Comparison of ENCODE assay signal across 30 cellular contexts in the genomic region with DNA sequence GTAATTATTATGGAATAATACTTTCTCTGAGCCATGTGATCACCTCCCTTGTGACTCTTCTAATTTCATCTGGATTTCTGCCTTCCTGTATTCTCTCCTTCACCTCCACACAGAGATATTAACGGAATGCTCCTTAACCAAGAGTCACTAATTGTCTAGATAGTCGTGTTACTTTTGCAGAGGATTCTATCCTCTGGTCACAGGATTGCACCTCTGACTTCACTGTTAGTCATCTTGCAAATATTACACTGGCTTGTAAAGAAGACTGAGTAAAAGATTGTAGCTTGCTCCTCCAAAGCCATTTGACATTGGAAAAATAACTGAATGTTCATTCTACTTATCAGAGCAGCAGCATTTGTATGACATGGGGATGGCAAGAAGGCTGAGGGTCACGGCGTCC.
DNase-seq lines count a peak whose midpoint lies in the region.
"Had no signal": no experiment of that assay in that cellular context is flagged by ENCODE, and none has a peak within 500 bp of the region (broad histone marks: within the 10 kb centered on the region; RNA-seq: fewer than 3 reads in every experiment).

No MANE protein-coding gene starts in this region.

- H3K79me1 ChIP-seq in trophoblast cell (ENCODE audit: low read length): no peaks in the 10 kb centered on the region

- H3K23ac ChIP-seq in trophoblast cell (ENCODE audit: low read length): no peak overlapping the region

- no peak overlapping the region for H3K4me3 Mint-ChIP-seq in activated naive CD8-positive, alpha-beta T cell treated with anti-CD3 and anti-CD28 coated beads for 36 hours
- H3K4me3 Mint-ChIP-seq: activated CD4-positive, alpha-beta memory T cell treated with anti-CD3 and anti-CD28 coated beads for 36 hours; mesothelial cell of epicardium; naive thymus-derived CD4-positive, alpha-beta T cell; stimulated activated naive CD8-positive, alpha-beta T cell treated with anti-CD3 and anti-CD28 coated beads, Interleukin-15, Interleukin-2, amounts not matched to agents 100 ng/mL and 50 ng/mL, for 24 hours had no signal

- WGBS in trophoblast cell (ENCODE audit: extremely low coverage, insufficient coverage, insufficient read length): no CpG with 5 or more reads among the region's 4 CpGs

- no peaks in the 10 kb centered on the region for H3K9me3 Mint-ChIP-seq in activated naive CD8-positive, alpha-beta T cell treated with anti-CD3 and anti-CD28 coated beads for 36 hours
- H3K9me3 Mint-ChIP-seq: activated CD4-positive, alpha-beta memory T cell treated with anti-CD3 and anti-CD28 coated beads for 36 hours; mesothelial cell of epicardium; stimulated activated naive CD8-positive, alpha-beta T cell treated with anti-CD3 and anti-CD28 coated beads, Interleukin-15, Interleukin-2, amounts not matched to agents 100 ng/mL and 50 ng/mL, for 24 hours had no signal

- H3K4me1 ChIP-seq in trophoblast cell (ENCODE audit: control insufficient read depth in 1 of 2, insufficient read depth in 2 of 2, low read length in 2 of 2): peaks cover 0 to 4% of the 10 kb centered on the region in 2 experiments
- H3K4me1 ChIP-seq: A549, adrenal gland, BLaER1, testis had no signal

- no peak overlapping the region for H3K9ac ChIP-seq in trophoblast cell (ENCODE audit: low read length)
- H3K9ac ChIP-seq: BLaER1 had no signal

- no peak overlapping the region for H3K4ac ChIP-seq in trophoblast cell (ENCODE audit: low read depth, low read length)

- H2AFZ ChIP-seq in trophoblast cell (ENCODE audit: insufficient read depth, low read length, poor library complexity): no peak overlapping the region

- no peaks in the 10 kb centered on the region for H3K27me3 Mint-ChIP-seq in activated naive CD8-positive, alpha-beta T cell treated with anti-CD3 and anti-CD28 coated beads for 36 hours
- H3K27me3 Mint-ChIP-seq: activated CD4-positive, alpha-beta memory T cell treated with anti-CD3 and anti-CD28 coated beads for 36 hours; naive thymus-derived CD4-positive, alpha-beta T cell; stimulated activated naive CD8-positive, alpha-beta T cell treated with anti-CD3 and anti-CD28 coated beads, Interleukin-15, Interleukin-2, amounts not matched to agents 100 ng/mL and 50 ng/mL, for 24 hours had no signal

- no peak overlapping the region for H3K18ac ChIP-seq in trophoblast cell (ENCODE audit: low read length)

- no peak overlapping the region for H3K14ac ChIP-seq in trophoblast cell (ENCODE audit: low read length)

- H4K12ac ChIP-seq in trophoblast cell (ENCODE audit: low read depth, low read length): no peak overlapping the region

- H3K4me3 ChIP-seq in trophoblast cell (ENCODE audit: low read depth, low read length): no peak overlapping the region
- H3K4me3 ChIP-seq: A549, adrenal gland, BLaER1, testis had no signal

- no peak overlapping the region for H3K4me2 ChIP-seq in trophoblast cell (ENCODE audit: low read length)
- H3K4me2 ChIP-seq: A549, BLaER1 had no signal

- no peak overlapping the region for H2AK5ac ChIP-seq in trophoblast cell (ENCODE audit: low read length)

- H4K8ac ChIP-seq in trophoblast cell (ENCODE audit: low read depth, low read length): no peak overlapping the region

- H3K36me3 Mint-ChIP-seq in activated naive CD8-positive, alpha-beta T cell treated with anti-CD3 and anti-CD28 coated beads for 36 hours: no peaks in the 10 kb centered on the region
- H3K36me3 Mint-ChIP-seq: activated CD4-positive, alpha-beta memory T cell treated with anti-CD3 and anti-CD28 coated beads for 36 hours; mesothelial cell of epicardium; naive thymus-derived CD4-positive, alpha-beta T cell had no signal

- no peak overlapping the region for H2BK12ac ChIP-seq in trophoblast cell (ENCODE audit: low read length)

- peaks cover 3% of the 10 kb centered on the region for H3K4me1 Mint-ChIP-seq in activated naive CD8-positive, alpha-beta T cell treated with anti-CD3 and anti-CD28 coated beads for 36 hours

- DNase-seq in AG08395 (ENCODE audit: low spot score) (peak; percentile 10), HT1080 (ENCODE audit: low read depth) (peak; percentile 49), astrocyte of the hippocampus (ENCODE audit: low read depth, low spot score) (peak; percentile 1), iris pigment epithelial cell (ENCODE audit: low read depth) (peak; percentile 14), dermis blood vessel endothelial cell (no peak), trophoblast cell (no peak), GF-D8 (lab: John Stamatoyannopoulos, UW) (no peak)
- DNase-seq in activated naive CD8-positive, alpha-beta T cell treated with anti-CD3 and anti-CD28 coated beads for 36 hours: no peak
- DNase-seq: activated CD4-positive, alpha-beta memory T cell treated with anti-CD3 and anti-CD28 coated beads for 36 hours; activated CD4-positive, CD25-positive, alpha-beta regulatory T cell treated with anti-CD3 and anti-CD28 coated beads, Interleukin-2, amount 50 U/mL, for 72 hours; activated naive CD4-positive, alpha-beta T cell treated with Interleukin-2 at 50 U/mL for 16 hours; adrenal gland; effector CD4-positive, alpha-beta T cell; HCEC 1CT; head of caudate nucleus; islet precursor cell; naive thymus-derived CD4-positive, alpha-beta T cell; NCI-H1048; NCI-H1694; NCI-H446 treated with DMSO at 0.1 percent for 48 hours; NCI-H82; right cardiac atrium; stimulated activated CD4-positive, alpha-beta T cell treated with anti-CD3 and anti-CD28 coated beads, Interleukin-1b, Interleukin-23, amount 100 ng/mL, for 48 hours; testis had no signal

- H2BK5ac ChIP-seq in trophoblast cell (ENCODE audit: low read depth, low read length, poor library complexity): no peak overlapping the region

- no peaks in the 10 kb centered on the region for H3K79me2 ChIP-seq in trophoblast cell (ENCODE audit: control insufficient read depth, insufficient read depth, low read length, poor library complexity)

- H3K9me3 ChIP-seq in trophoblast cell (ENCODE audit: insufficient read depth, low read depth, low read length): no peaks in the 10 kb centered on the region
- H3K9me3 ChIP-seq: A549, adrenal gland, BLaER1, neutrophil, testis had no signal

- no peaks in the 10 kb centered on the region for H3K36me3 ChIP-seq in trophoblast cell (ENCODE audit: control insufficient read depth in 1 of 2, insufficient read depth in 2 of 2, low read length in 2 of 2)
- H3K36me3 ChIP-seq: adrenal gland, BLaER1, neutrophil had no signal

- H4K91ac ChIP-seq in trophoblast cell (ENCODE audit: low read depth, low read length): no peak overlapping the region

- no peak overlapping the region for H2BK120ac ChIP-seq in trophoblast cell (ENCODE audit: insufficient read depth, low read length, poor library complexity)

- H3K27me3 ChIP-seq in trophoblast cell (ENCODE audit: insufficient read depth, low read length): no peaks in the 10 kb centered on the region
- H3K27me3 ChIP-seq: neutrophil, testis had no signal

- no peak overlapping the region for H3K27ac Mint-ChIP-seq in activated naive CD8-positive, alpha-beta T cell treated with anti-CD3 and anti-CD28 coated beads for 36 hours
- H3K27ac Mint-ChIP-seq: activated CD4-positive, alpha-beta memory T cell treated with anti-CD3 and anti-CD28 coated beads for 36 hours; mesothelial cell of epicardium; naive thymus-derived CD4-positive, alpha-beta T cell; stimulated activated naive CD8-positive, alpha-beta T cell treated with anti-CD3 and anti-CD28 coated beads, Interleukin-15, Interleukin-2, amounts not matched to agents 100 ng/mL and 50 ng/mL, for 24 hours had no signal

- no peak overlapping the region for H3K27ac ChIP-seq in trophoblast cell (ENCODE audit: low read depth, low read length)
- H3K27ac ChIP-seq: A549, adrenal gland, BLaER1, epithelial cell of prostate, neutrophil, testis had no signal

Comparison
In these comparisons a context has a peak if more than half of its experiments do, and no peak if none do; other contexts are left out.
1. DNase-seq: peak in AG08395 (single experiment), HT1080 (single experiment), astrocyte of the hippocampus (single experiment) and iris pigment epithelial cell (single experiment); none in dermis blood vessel endothelial cell (single experiment), trophoblast cell (0 of 2), GF-D8 (single experiment) and activated naive CD8-positive, alpha-beta T cell treated with anti-CD3 and anti-CD28 coated beads for 36 hours (single experiment).